Comparison of ENCODE assay signal across 9 cellular contexts in the genomic region with DNA sequence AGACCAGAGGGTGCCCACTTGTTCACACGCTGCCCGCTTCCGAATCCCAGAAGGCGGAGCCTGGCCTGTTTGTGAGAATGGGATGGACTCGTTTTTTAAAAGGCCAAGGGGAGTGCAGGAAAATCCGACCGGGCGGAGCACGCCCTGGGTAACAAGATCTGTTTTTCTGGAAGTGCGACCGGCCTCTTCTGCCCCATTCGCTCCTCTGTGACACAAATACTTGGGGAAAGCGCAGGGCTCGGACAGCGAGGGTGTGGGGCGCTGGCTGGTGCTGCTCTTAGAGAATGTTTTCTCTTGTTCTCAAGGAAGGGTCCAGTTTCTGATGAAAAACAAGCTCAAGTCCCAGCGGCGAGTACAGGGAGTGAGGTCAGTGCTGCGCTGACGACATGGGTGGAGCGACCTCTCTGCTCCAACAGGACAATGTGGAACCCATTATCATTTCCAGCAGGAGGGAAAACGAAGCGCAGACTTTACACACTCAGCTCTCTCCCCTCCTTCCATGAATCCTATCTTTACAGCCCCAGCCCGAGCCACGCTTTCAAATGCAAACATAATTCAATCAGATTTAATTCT. TPM values are rescaled to one million over a fixed set of nuclear protein-coding genes. Genes with fewer than 3 reads are reported as not detected.
DNase-seq lines count a peak whose midpoint lies in the region; ATAC-seq and TF ChIP-seq lines count a peak whose summit lies in the region.
"Had no signal": no experiment of that assay in that cellular context is flagged by ENCODE, and none has a peak within 500 bp of the region (broad histone marks: within the 10 kb centered on the region; RNA-seq: fewer than 3 reads in every experiment).

No MANE protein-coding gene starts in this region.

- peaks cover 7% of the 10 kb centered on the region for H3K4me1 ChIP-seq in CD4-positive, alpha-beta memory T cell (ENCODE audit: insufficient read depth, low read length)
- H3K4me1 ChIP-seq in NT2/D1 (ENCODE audit: insufficient read depth, insufficient read length) (peaks cover 6% of the 10 kb centered on the region), esophagus squamous epithelium (peaks cover 0 to 30% (median 12%) of the 10 kb centered on the region in 3 donors), mucosa of rectum (ENCODE audit: control insufficient read depth in 2 of 2, insufficient read depth in 2 of 2, low read length in 2 of 2) (peaks cover 0 to 5% of the 10 kb centered on the region in 2 donors), vagina (peaks cover 23% of the 10 kb centered on the region)

- no peak overlapping the region for H3K27ac ChIP-seq in CD4-positive, alpha-beta memory T cell (ENCODE audit: low read depth, low read length)
- H3K27ac ChIP-seq in esophagus squamous epithelium = peak overlapping the region; percentile 54 to 85 (median 76)
- H3K27ac ChIP-seq in mucosa of rectum (ENCODE audit: low read depth in 2 of 2, low read length in 2 of 2) = peak overlapping the region; percentile 4 to 70
- H3K27ac ChIP-seq in vagina = peak overlapping the region; percentile 85

- no peak for ATAC-seq in HG03442 (IDR thresholded peaks at IDR 0.05; ENCODE audit: unreplicated experiment)

- peaks cover 4% of the 10 kb centered on the region for H3K27me3 ChIP-seq in CD4-positive, alpha-beta memory T cell (ENCODE audit: insufficient read depth, low read length)
- no peaks in the 10 kb centered on the region for H3K27me3 ChIP-seq in NT2/D1 (ENCODE audit: insufficient read depth, insufficient read length)
- peaks cover 0 to 43% (median 0%) of the 10 kb centered on the region in 4 donors for H3K27me3 ChIP-seq in esophagus squamous epithelium
- peaks cover 0 to 5% of the 10 kb centered on the region in 2 donors for H3K27me3 ChIP-seq in mucosa of rectum (ENCODE audit: control insufficient read depth in 2 of 2, insufficient read depth in 2 of 2, low read length in 2 of 2)
- no peaks in the 10 kb centered on the region for H3K27me3 ChIP-seq in vagina

- no peaks in the 10 kb centered on the region for H3K36me3 Mint-ChIP-seq in CD4-positive, alpha-beta memory T cell

- peaks cover 18 to 22% of the 10 kb centered on the region in 2 donors for H3K27me3 Mint-ChIP-seq in CD4-positive, alpha-beta memory T cell

- intact Hi-C loops in CD4-positive, alpha-beta memory T cell (cut with micrococcal nuclease) = loop anchor here (10.0 kb wide), 1 partner anchor 267 kb away; no protein-coding TSS in a partner anchor
- intact Hi-C loops in esophagus squamous epithelium (cut with DNase I) = no loop called here
- intact Hi-C loops in vagina (cut with DNase I) = loop anchor here (2.0 to 10.0 kb wide), 2 partner anchors 57 to 83 kb away; no protein-coding TSS in a partner anchor

- DNase-seq in CD4-positive, alpha-beta memory T cell = no peak
- DNase-seq in NT2/D1 (ENCODE audit: low read depth, low spot score) (peak; percentile 66), esophagus squamous epithelium (lab: John Stamatoyannopoulos, UW) (no peak), vagina (ENCODE audit: extremely low spot score in 2 of 2) (peak in 1 of 2 donors; percentile 93)
- DNase-seq in stimulated activated CD4-positive, alpha-beta T cell treated with anti-CD3 and anti-CD28 coated beads, Interleukin-2, amount 100 ng/mL, for 48 hours = no peak
- no peak for DNase-seq in activated CD4-positive, alpha-beta T cell treated with anti-CD3 and anti-CD28 coated beads for 48 hours

- no peak for TF ChIP-seq POLR2A in esophagus squamous epithelium (IDR thresholded peaks at IDR 0.05)
- TF ChIP-seq POLR2A in vagina (IDR thresholded peaks at IDR 0.05) = peak in 1 of 2 donors; percentile 14

- no peaks in the 10 kb centered on the region for H3K36me3 ChIP-seq in CD4-positive, alpha-beta memory T cell (ENCODE audit: insufficient read depth, low read length)
- H3K36me3 ChIP-seq in NT2/D1 (ENCODE audit: insufficient read depth, insufficient read length, low read length) (peaks cover 16% of the 10 kb centered on the region), esophagus squamous epithelium (peaks cover 0 to 6% (median 0%) of the 10 kb centered on the region in 3 donors), mucosa of rectum (ENCODE audit: control insufficient read depth in 2 of 2, insufficient read depth in 2 of 2, low read length in 2 of 2) (no peaks in the 10 kb centered on the region), vagina (no peaks in the 10 kb centered on the region)

- H3K4me3 Mint-ChIP-seq in CD4-positive, alpha-beta memory T cell = peak overlapping the region; percentile 28 to 79 (median 71)

- H3K4me1 Mint-ChIP-seq in CD4-positive, alpha-beta memory T cell = peaks cover 5 to 12% (median 8%) of the 10 kb centered on the region in 4 donors

- H3K4me3 ChIP-seq in CD4-positive, alpha-beta memory T cell (ENCODE audit: low read length in 2 of 2) = no peak overlapping the region
- peak overlapping the region; percentile 80 for H3K4me3 ChIP-seq in NT2/D1 (ENCODE audit: insufficient read length, low read depth)
- H3K4me3 ChIP-seq in esophagus squamous epithelium = peak overlapping the region in 3 of 4 donors; percentile 39 to 70 (median 65)
- peak overlapping the region; percentile 48 to 61 for H3K4me3 ChIP-seq in mucosa of rectum (ENCODE audit: low read length in 2 of 2)
- H3K4me3 ChIP-seq in vagina = peak overlapping the region; percentile 57 to 81

- H3K9ac ChIP-seq in NT2/D1 (ENCODE audit: insufficient read length, low read depth) (peak overlapping the region; percentile 85), mucosa of rectum (ENCODE audit: low read depth in 1 of 2, low read length in 2 of 2) (peak overlapping the region; percentile 6 to 9)

- 6 to 9% methylated on average over 10 to 20 of the region's 25 CpGs for WGBS in esophagus squamous epithelium, 2 donors

- TF ChIP-seq CTCF in esophagus squamous epithelium (IDR thresholded peaks at IDR 0.05) = no peak
- peak in 1 of 3 experiments; percentile 13 for TF ChIP-seq CTCF in vagina (IDR thresholded peaks at IDR 0.05)

- H3K9me3 ChIP-seq in CD4-positive, alpha-beta memory T cell (ENCODE audit: control insufficient read depth in 1 of 2, low read length in 2 of 2) = no peaks in the 10 kb centered on the region
- H3K9me3 ChIP-seq in NT2/D1 (ENCODE audit: insufficient read depth, low read length) (no peaks in the 10 kb centered on the region), esophagus squamous epithelium (no peaks in the 10 kb centered on the region), mucosa of rectum (ENCODE audit: control insufficient read depth in 2 of 2, low read length in 2 of 2) (no peaks in the 10 kb centered on the region), vagina (no peaks in the 10 kb centered on the region)

- no peaks in the 10 kb centered on the region for H3K9me3 Mint-ChIP-seq in CD4-positive, alpha-beta memory T cell

- CTCF ChIA-PET in CD4-positive, alpha-beta memory T cell (lab: Charles Lee; ENCODE audit: partially characterized antibody) = no interaction called here

- POLR2A ChIA-PET in CD4-positive, alpha-beta memory T cell (lab: Charles Lee; ENCODE audit: partially characterized antibody) = no interaction called here

- H3K27ac Mint-ChIP-seq in CD4-positive, alpha-beta memory T cell = no peak overlapping the region

RNA-seq across cellular contexts. Expression of gene RADIL, which starts 1.3 kb away (rescaled TPM):
- total RNA-seq in CD4-positive, alpha-beta memory T cell = not detected
- polyA plus RNA-seq in CD4-positive, alpha-beta memory T cell = not detected
- total RNA-seq in esophagus squamous epithelium (1 to 10 TPM in 2 of 4 donors, under 1 TPM in 1, not detected in 1; 0.35 to 3.1 (median 1.8) TPM), vagina (16.5 TPM)
- total RNA-seq: mononuclear cell had no signal

RNA-seq across cellular contexts. Expression of gene PAPOLB, which starts 20.4 kb away (rescaled TPM):
- total RNA-seq in CD4-positive, alpha-beta memory T cell = not detected
- polyA plus RNA-seq in CD4-positive, alpha-beta memory T cell = not detected
- total RNA-seq in esophagus squamous epithelium (under 1 TPM in 1 of 4 donors, not detected in 3; 0.38 TPM), vagina (not detected)
- total RNA-seq: mononuclear cell had no signal

Comparison
In these comparisons a context has a peak if more than half of its experiments do, and no peak if none do; other contexts are left out.
1. H3K4me3 ChIP-seq: peak in NT2/D1 (single experiment), esophagus squamous epithelium (3 of 4), mucosa of rectum (2 of 2) and vagina (2 of 2); none in CD4-positive, alpha-beta memory T cell (0 of 2).